Comparison of ENCODE assay signal across 23 cellular contexts in genomic region chr17:44367219-44367618, GRCh38.
"Had no signal": no experiment of that assay in that cellular context is flagged by ENCODE, and none has a peak within 500 bp of the region (broad histone marks: within the 10 kb centered on the region; RNA-seq: fewer than 3 reads in every experiment).

No MANE protein-coding gene starts in this region.

- ATAC-seq: activated CD8-positive, alpha-beta T cell treated with anti-CD3 and anti-CD28 coated beads, Interleukin-2, amount 10 ng/mL, durations not matched to agents 7 days and 5 days; gastroesophageal sphincter; left cardiac atrium; sciatic nerve; stimulated activated effector memory CD8-positive, alpha-beta T cell treated with anti-CD3 and anti-CD28 coated beads, Interleukin-12 subunit alpha, Interleukin-12 subunit beta, amount 100 ng/mL, for 72 hours; T-cell had no signal

- DNase-seq: activated CD4-positive, alpha-beta T cell treated with anti-CD3 and anti-CD28 coated beads for 1 hour; activated CD4-positive, alpha-beta T cell treated with anti-CD3 and anti-CD28 coated beads, Interleukin-2, amount 50 U/mL, for 1 hour; activated CD8-positive, alpha-beta T cell treated with anti-CD3 and anti-CD28 coated beads, Interleukin-2, amount 10 ng/mL, durations not matched to agents 7 days and 5 days; activated gamma-delta T cell treated with Interleukin-2 at 50 U/mL for 16 hours; activated T-cell treated with anti-CD3 and anti-CD28 coated beads, Interleukin-2, amount 50 U/mL, for 1 hour; brain microvascular endothelial cell; colonic mucosa; esophagus squamous epithelium; head of caudate nucleus; islet precursor cell; left cardiac atrium; midbrain; nephron progenitor cell; nucleus accumbens; small intestine; stimulated activated CD4-positive, alpha-beta T cell treated with anti-CD3 and anti-CD28 coated beads, Interleukin-2, amount 100 ng/mL, for 24 hours; stomach; T-cell; testis; upper lobe of left lung had no signal

- H3K27ac ChIP-seq: brain microvascular endothelial cell, colonic mucosa, gastroesophageal sphincter, stomach, testis, upper lobe of left lung had no signal
